In the genomic region with DNA sequence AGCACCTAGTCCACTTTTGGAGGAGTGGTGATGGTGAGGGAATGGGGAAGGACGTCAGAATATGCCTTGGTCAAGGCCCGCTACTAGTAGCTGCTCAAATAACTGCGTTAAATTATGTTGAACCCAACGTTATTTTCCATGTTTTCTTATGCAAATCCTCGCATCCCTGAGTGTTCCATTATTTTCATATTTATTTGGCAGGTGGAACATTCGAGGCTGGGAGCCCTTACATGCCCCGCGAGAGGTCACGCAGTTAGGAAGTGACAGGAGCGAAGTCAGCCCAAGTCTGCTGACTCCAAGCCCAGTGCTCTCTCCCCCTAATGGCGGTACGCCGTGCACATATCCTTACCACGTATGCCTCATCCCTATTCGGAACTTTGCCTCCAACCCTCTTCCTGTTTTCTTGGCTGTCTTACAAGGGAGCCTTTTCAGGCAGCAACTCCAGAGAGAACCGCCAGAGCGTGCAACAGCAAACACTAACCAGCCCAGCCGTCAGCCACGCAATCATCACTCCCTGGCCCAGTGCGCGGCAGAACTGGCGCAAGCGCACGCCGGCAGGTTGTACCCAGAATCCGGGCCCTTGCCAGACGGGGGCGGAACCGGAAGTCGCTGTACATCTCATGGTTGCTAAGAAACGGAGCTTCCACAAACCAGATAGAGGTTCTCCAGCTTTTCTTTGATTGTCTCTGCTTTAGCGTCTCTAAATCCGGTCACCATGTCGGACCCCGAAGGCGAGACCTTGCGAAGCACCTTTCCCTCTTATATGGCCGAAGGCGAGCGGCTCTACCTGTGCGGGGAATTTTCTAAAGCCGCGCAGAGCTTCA, we compare ENCODE assay signal across 8 cellular contexts. TPM values are rescaled to one million over a fixed set of nuclear protein-coding genes. Genes with fewer than 3 reads are reported as not detected.
DNase-seq lines count a peak whose midpoint lies in the region; ATAC-seq and TF ChIP-seq lines count a peak whose summit lies in the region.

A gene with protein sequence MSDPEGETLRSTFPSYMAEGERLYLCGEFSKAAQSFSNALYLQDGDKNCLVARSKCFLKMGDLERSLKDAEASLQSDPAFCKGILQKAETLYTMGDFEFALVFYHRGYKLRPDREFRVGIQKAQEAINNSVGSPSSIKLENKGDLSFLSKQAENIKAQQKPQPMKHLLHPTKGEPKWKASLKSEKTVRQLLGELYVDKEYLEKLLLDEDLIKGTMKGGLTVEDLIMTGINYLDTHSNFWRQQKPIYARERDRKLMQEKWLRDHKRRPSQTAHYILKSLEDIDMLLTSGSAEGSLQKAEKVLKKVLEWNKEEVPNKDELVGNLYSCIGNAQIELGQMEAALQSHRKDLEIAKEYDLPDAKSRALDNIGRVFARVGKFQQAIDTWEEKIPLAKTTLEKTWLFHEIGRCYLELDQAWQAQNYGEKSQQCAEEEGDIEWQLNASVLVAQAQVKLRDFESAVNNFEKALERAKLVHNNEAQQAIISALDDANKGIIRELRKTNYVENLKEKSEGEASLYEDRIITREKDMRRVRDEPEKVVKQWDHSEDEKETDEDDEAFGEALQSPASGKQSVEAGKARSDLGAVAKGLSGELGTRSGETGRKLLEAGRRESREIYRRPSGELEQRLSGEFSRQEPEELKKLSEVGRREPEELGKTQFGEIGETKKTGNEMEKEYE (plus strand): TSS at position 609 of the 824 bp plus-strand sequence. CDS start 107 bp downstream, at position 716.

- H3K27me3 Mint-ChIP-seq in CD4-positive, CD25-positive, alpha-beta regulatory T cell = peaks cover 5% of the 10 kb centered on the region

- H3K27ac Mint-ChIP-seq in CD4-positive, CD25-positive, alpha-beta regulatory T cell = peak within 1 kb of the TSS; percentile 95 to 98 (median 96)

- TF ChIP-seq POLR2A in lower leg skin (IDR thresholded peaks at IDR 0.05) = peak in 1 of 2 donors; percentile 25

- TF ChIP-seq CTCF in lower leg skin (IDR thresholded peaks at IDR 0.05) = peak in 1 of 3 donors; percentile 89

- peak within 1 kb of the TSS; percentile 97 for H3K4me3 ChIP-seq in CD4-positive, CD25-positive, alpha-beta regulatory T cell (ENCODE audit: low read depth, low read length)
- H3K4me3 ChIP-seq in duodenal mucosa (ENCODE audit: low read depth in 1 of 2, low read length in 2 of 2) (peak within 1 kb of the TSS; percentile 79 to 83), lower leg skin (ENCODE audit: low read depth, poor library complexity, severe bottlenecking) (peak within 1 kb of the TSS; percentile 7)

- WGBS in lower leg skin, 2 donors = 2% methylated on average over 43 of the region's 43 CpGs

- H3K4me1 Mint-ChIP-seq in CD4-positive, CD25-positive, alpha-beta regulatory T cell = peaks cover 11 to 29% (median 18%) of the 10 kb centered on the region in 4 donors

- no peaks in the 10 kb centered on the region for H3K9me3 Mint-ChIP-seq in CD4-positive, CD25-positive, alpha-beta regulatory T cell

- peak within 1 kb of the TSS; percentile 92 for H3K27ac ChIP-seq in CD4-positive, CD25-positive, alpha-beta regulatory T cell (ENCODE audit: insufficient read depth, low read length, poor library complexity, severe bottlenecking)
- H3K27ac ChIP-seq in duodenal mucosa (ENCODE audit: low read depth, low read length) = peak within 1 kb of the TSS; percentile 22

- peak within 1 kb of the TSS; percentile 67 to 79 for H3K9ac ChIP-seq in duodenal mucosa (ENCODE audit: low read depth in 1 of 2, low read length in 2 of 2)

- H3K27me3 ChIP-seq in CD4-positive, CD25-positive, alpha-beta regulatory T cell (ENCODE audit: control insufficient read depth, insufficient read depth, low read length) = no peaks in the 10 kb centered on the region
- no peaks in the 10 kb centered on the region for H3K27me3 ChIP-seq in duodenal mucosa (ENCODE audit: control insufficient read depth in 1 of 2, insufficient read depth in 2 of 2, low read length in 2 of 2)

- no peaks in the 10 kb centered on the region for H3K9me3 ChIP-seq in CD4-positive, CD25-positive, alpha-beta regulatory T cell (ENCODE audit: control insufficient read depth in 2 of 2, low read length in 2 of 2)
- H3K9me3 ChIP-seq in duodenal mucosa (ENCODE audit: control insufficient read depth in 1 of 2, low read length in 2 of 2) = no peaks in the 10 kb centered on the region

- H3K4me1 ChIP-seq in CD4-positive, CD25-positive, alpha-beta regulatory T cell (ENCODE audit: control insufficient read depth, insufficient read depth, low read length, poor library complexity, severe bottlenecking) = peaks cover 24% of the 10 kb centered on the region
- H3K4me1 ChIP-seq in duodenal mucosa (ENCODE audit: control insufficient read depth in 1 of 2, insufficient read depth in 2 of 2, low read length in 2 of 2) = peaks cover 6 to 12% of the 10 kb centered on the region in 2 donors

- intact Hi-C loops in lower leg skin (cut with DNase I; ENCODE audit: low total_unique reads) = no loop called here

- peaks cover 3% of the 10 kb centered on the region for H3K36me3 Mint-ChIP-seq in CD4-positive, CD25-positive, alpha-beta regulatory T cell

- peak within 1 kb of the TSS; percentile 91 to 96 (median 95) for H3K4me3 Mint-ChIP-seq in CD4-positive, CD25-positive, alpha-beta regulatory T cell

- DNase-seq in CD4-positive, CD25-positive, alpha-beta regulatory T cell = peak; percentile 94 to 97 (median 97)
- DNase-seq in NCI-H774 (lab: John Stamatoyannopoulos, UW) = peak; percentile 99
- DNase-seq in activated CD4-positive, alpha-beta T cell treated with anti-CD3 and anti-CD28 coated beads, Interleukin-2, amount 50 U/mL, for 48 hours = peak; percentile 96 to 97
- peak; percentile 94 to 99 for DNase-seq in lower leg skin (ENCODE audit: low spot score in 2 of 2)
- DNase-seq in stimulated activated CD4-positive, alpha-beta T cell treated with anti-CD3 and anti-CD28 coated beads, Interleukin-4, amount 100 ng/mL, for 4 hours = peak; percentile 92 to 95

- ATAC-seq in CD4-positive, CD25-positive, alpha-beta regulatory T cell (ENCODE audit: low read depth in 2 of 2) = peak; percentile 98 to 99
- ATAC-seq in GM19395 (IDR thresholded peaks at IDR 0.05; ENCODE audit: unreplicated experiment) (peak; percentile 91), HG03571 (IDR thresholded peaks at IDR 0.05; ENCODE audit: unreplicated experiment) (peak; percentile 92)

- H3K36me3 ChIP-seq in CD4-positive, CD25-positive, alpha-beta regulatory T cell (ENCODE audit: control insufficient read depth, insufficient read depth, low read length) = no peaks in the 10 kb centered on the region
- H3K36me3 ChIP-seq in duodenal mucosa (ENCODE audit: control insufficient read depth in 1 of 2, insufficient read depth in 2 of 2, low read length in 2 of 2) = no peaks in the 10 kb centered on the region

RNA-seq across cellular contexts. Expression of the gene that starts here (rescaled TPM):
- total RNA-seq in CD4-positive, CD25-positive, alpha-beta regulatory T cell = not detected
- under 1 TPM in 3 of 4 donors, not detected in 1; 0.14 to 0.28 (median 0.15) TPM for polyA plus RNA-seq in CD4-positive, CD25-positive, alpha-beta regulatory T cell
- under 1 TPM in 3 of 4 donors, not detected in 1; 0.13 to 0.42 (median 0.20) TPM for total RNA-seq in lower leg skin

Comparison
In these comparisons a context has a peak if more than half of its experiments do, and no peak if none do; other contexts are left out.
1. Peak in every context shown above with its lines: DNase-seq, ATAC-seq, H3K4me3 ChIP-seq and H3K27ac ChIP-seq.
2. Peak in DNase-seq, ATAC-seq, H3K4me3 ChIP-seq and H3K27ac ChIP-seq in CD4-positive, CD25-positive, alpha-beta regulatory T cell; RNA of the gene not detected or under 1 TPM.
3. Peak in DNase-seq and H3K4me3 ChIP-seq in lower leg skin; RNA of the gene not detected or under 1 TPM.
4. H3K4me3 ChIP-seq: peak in every context shown above with its lines; median percentile 97 in CD4-positive, CD25-positive, alpha-beta regulatory T cell; 81 in duodenal mucosa; 7 in lower leg skin.